Comparison of ENCODE assay signal across 8 cellular contexts in the genomic region with DNA sequence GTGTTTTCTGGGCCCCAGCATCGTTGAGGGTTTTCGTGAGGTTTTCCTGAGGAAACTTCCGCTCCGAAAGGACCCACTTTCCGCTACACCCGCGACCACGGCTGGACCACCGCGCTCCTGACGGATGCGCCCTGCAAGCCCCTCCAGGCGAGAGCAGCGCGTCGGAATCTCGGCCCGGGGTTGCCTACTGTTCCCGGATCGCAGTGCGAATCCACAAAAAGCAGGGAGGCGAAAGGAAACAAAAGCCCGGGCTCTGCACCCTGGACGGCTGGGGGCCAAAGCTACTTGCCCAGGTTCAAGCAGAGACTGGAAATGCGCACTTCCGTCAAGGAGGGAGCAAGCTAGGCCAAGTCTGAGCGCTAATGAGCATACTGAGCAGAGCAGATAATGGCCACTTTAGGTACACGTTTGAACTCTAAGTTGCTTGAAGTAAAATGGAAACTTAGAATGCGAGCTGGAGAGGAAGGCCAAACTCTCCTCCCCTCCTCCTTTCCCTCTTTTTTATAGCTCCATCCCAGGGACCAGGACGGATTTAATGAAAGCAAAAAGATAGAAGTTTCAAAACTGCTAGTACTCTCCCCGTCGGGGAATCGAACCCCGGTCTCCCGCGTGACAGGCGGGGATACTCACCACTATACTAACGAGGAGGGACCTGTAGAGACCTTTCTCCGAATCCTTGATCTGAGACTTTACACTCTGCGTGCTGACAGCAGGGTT. TPM values are rescaled to one million over a fixed set of nuclear protein-coding genes. Genes with fewer than 3 reads are reported as not detected.
DNase-seq lines count a peak whose midpoint lies in the region; ATAC-seq and TF ChIP-seq lines count a peak whose summit lies in the region.

No MANE protein-coding gene starts in this region.

- H3K4me3 Mint-ChIP-seq in activated T-cell treated with anti-CD3 and anti-CD28 coated beads, Interleukin-2, amount 50 U/mL, for 72 hours = peak overlapping the region; percentile 94
- H3K4me3 Mint-ChIP-seq in naive thymus-derived CD4-positive, alpha-beta T cell = peak overlapping the region; percentile 86 to 99 (median 92)
- peak overlapping the region; percentile 95 for H3K4me3 Mint-ChIP-seq in stimulated activated effector memory CD8-positive, alpha-beta T cell treated with anti-CD3 and anti-CD28 coated beads, Interleukin-12 subunit alpha, Interleukin-12 subunit beta, amount 100 ng/mL, for 72 hours

- CTCF ChIA-PET in naive thymus-derived CD4-positive, alpha-beta T cell (lab: Charles Lee) = interaction anchor here (0.8 to 7.2 kb wide), 15 partner anchors 10 to 129 kb away, joined by 3 to 70 read pairs (median 5); partner anchors contain the start of genes ALOXE3, BORCS6, CTC1 and PFAS

- no peaks in the 10 kb centered on the region for H3K27me3 Mint-ChIP-seq in activated T-cell treated with anti-CD3 and anti-CD28 coated beads, Interleukin-2, amount 50 U/mL, for 72 hours (ENCODE audit: low read depth)
- H3K27me3 Mint-ChIP-seq in naive thymus-derived CD4-positive, alpha-beta T cell = peaks cover 0 to 17% (median 0%) of the 10 kb centered on the region in 5 donors

- H3K4me3 ChIP-seq in HUES48 (ENCODE audit: low read depth, low read length) = peak overlapping the region; percentile 91
- peak overlapping the region; percentile 53 to 78 (median 58) for H3K4me3 ChIP-seq in Peyer's patch
- H3K4me3 ChIP-seq in esophagus squamous epithelium = peak overlapping the region; percentile 55 to 85 (median 71)
- peak overlapping the region; percentile 99 for H3K4me3 ChIP-seq in naive thymus-derived CD4-positive, alpha-beta T cell (ENCODE audit: low read length)

- DNase-seq in Caki2 (ENCODE audit: low read depth) (peak; percentile 89), Peyer's patch (peak; percentile 79 to 94 (median 90)), esophagus squamous epithelium (lab: John Stamatoyannopoulos, UW) (no peak)
- DNase-seq in activated T-cell treated with anti-CD3 and anti-CD28 coated beads, Interleukin-2, amount 50 U/mL, for 72 hours = peak; percentile 89 to 92
- peak; percentile 89 to 98 (median 95) for DNase-seq in naive thymus-derived CD4-positive, alpha-beta T cell
- DNase-seq in stimulated activated effector memory CD8-positive, alpha-beta T cell treated with anti-CD3 and anti-CD28 coated beads, Interleukin-12 subunit alpha, Interleukin-12 subunit beta, amount 100 ng/mL, for 72 hours (ENCODE audit: low spot score in 2 of 2) = peak; percentile 91 to 98

- WGBS in esophagus squamous epithelium, 2 donors = 0 to 1% methylated on average over 16 to 33 of the region's 40 CpGs

- TF ChIP-seq CTCF in Peyer's patch (IDR thresholded peaks at IDR 0.05) (no peak), esophagus squamous epithelium (IDR thresholded peaks at IDR 0.05) (peak in 1 of 6 experiments; percentile 10)

- ATAC-seq in GM21423 (IDR thresholded peaks at IDR 0.05; ENCODE audit: unreplicated experiment) = peak; percentile 41
- peak; percentile 60 to 66 for ATAC-seq in activated T-cell treated with anti-CD3 and anti-CD28 coated beads, Interleukin-2, amount 50 U/mL, for 72 hours (replicated peaks in 1 of 2)
- peak; percentile 73 for ATAC-seq in naive thymus-derived CD4-positive, alpha-beta T cell
- ATAC-seq in stimulated activated effector memory CD8-positive, alpha-beta T cell treated with anti-CD3 and anti-CD28 coated beads, Interleukin-12 subunit alpha, Interleukin-12 subunit beta, amount 100 ng/mL, for 72 hours = peak; percentile 76

- H3K4me1 ChIP-seq in HUES48 (ENCODE audit: control insufficient read depth, insufficient read depth, low read length) = peaks cover 5% of the 10 kb centered on the region; the same call in 1 of the 2 replicates
- peaks cover 3 to 22% (median 4%) of the 10 kb centered on the region in 4 donors for H3K4me1 ChIP-seq in Peyer's patch
- peaks cover 5 to 55% (median 17%) of the 10 kb centered on the region in 3 donors for H3K4me1 ChIP-seq in esophagus squamous epithelium
- peaks cover 20 to 21% of the 10 kb centered on the region in 2 donors for H3K4me1 ChIP-seq in naive thymus-derived CD4-positive, alpha-beta T cell (ENCODE audit: control insufficient read depth in 2 of 2, insufficient read depth in 2 of 2, low read length in 2 of 2)

- peaks cover 0 to 13% of the 10 kb centered on the region in 2 donors for H3K36me3 Mint-ChIP-seq in activated T-cell treated with anti-CD3 and anti-CD28 coated beads, Interleukin-2, amount 50 U/mL, for 72 hours (ENCODE audit: insufficient read depth in 2 of 2)
- peaks cover under 1 to 28% (median 9%) of the 10 kb centered on the region in 5 donors for H3K36me3 Mint-ChIP-seq in naive thymus-derived CD4-positive, alpha-beta T cell
- peaks cover 68% of the 10 kb centered on the region for H3K36me3 Mint-ChIP-seq in stimulated activated effector memory CD8-positive, alpha-beta T cell treated with anti-CD3 and anti-CD28 coated beads, Interleukin-12 subunit alpha, Interleukin-12 subunit beta, amount 100 ng/mL, for 72 hours

- H3K27ac ChIP-seq in HUES48 (ENCODE audit: low read depth, low read length) (peak overlapping the region; percentile 98), Peyer's patch (peak overlapping the region; percentile 92 to 99 (median 98)), esophagus squamous epithelium (peak overlapping the region; percentile 96 to 100 (median 98))
- H3K27ac ChIP-seq in naive thymus-derived CD4-positive, alpha-beta T cell (ENCODE audit: low read depth, low read length) = peak overlapping the region; percentile 83

- in situ Hi-C loops in Caki2 (cut with HindIII; ENCODE audit: low pct_unique_long_range_greater_than_20kb, low sequenced_read_pairs) = no loop called here

- intact Hi-C loops in esophagus squamous epithelium (cut with DNase I) = no loop called here
- intact Hi-C loops in naive thymus-derived CD4-positive, alpha-beta T cell (cut with micrococcal nuclease) = loop anchor here (1.0 to 10.0 kb wide), 21 partner anchors 12 to 1207 kb away; partner anchors contain the start of genes AURKB (in 2 of the 2), SLC25A35 (in 2 of the 2), CCDC42 (in 1 of the 2) and CHD3 (in 1 of the 2)

- H3K9me3 Mint-ChIP-seq in activated T-cell treated with anti-CD3 and anti-CD28 coated beads, Interleukin-2, amount 50 U/mL, for 72 hours = no peaks in the 10 kb centered on the region
- H3K9me3 Mint-ChIP-seq in naive thymus-derived CD4-positive, alpha-beta T cell = peaks cover 0 to 32% (median 0%) of the 10 kb centered on the region in 11 donors
- no peaks in the 10 kb centered on the region for H3K9me3 Mint-ChIP-seq in stimulated activated effector memory CD8-positive, alpha-beta T cell treated with anti-CD3 and anti-CD28 coated beads, Interleukin-12 subunit alpha, Interleukin-12 subunit beta, amount 100 ng/mL, for 72 hours

- peak overlapping the region; percentile 88 for H3K9ac ChIP-seq in HUES48 (ENCODE audit: low read depth, low read length)

- H3K27me3 ChIP-seq in HUES48 (ENCODE audit: control insufficient read depth, insufficient read depth, low read length) (no peaks in the 10 kb centered on the region), Peyer's patch (no peaks in the 10 kb centered on the region), esophagus squamous epithelium (no peaks in the 10 kb centered on the region)
- no peaks in the 10 kb centered on the region for H3K27me3 ChIP-seq in naive thymus-derived CD4-positive, alpha-beta T cell (ENCODE audit: control insufficient read depth in 2 of 2, insufficient read depth in 2 of 2, low read length in 2 of 2)

- TF ChIP-seq POLR2A in Peyer's patch (IDR thresholded peaks at IDR 0.05) (no peak), esophagus squamous epithelium (IDR thresholded peaks at IDR 0.05) (peak in 1 of 4 donors; percentile 19)

- H3K36me3 ChIP-seq in HUES48 (ENCODE audit: control insufficient read depth, insufficient read depth, low read length) (no peaks in the 10 kb centered on the region), Peyer's patch (no peaks in the 10 kb centered on the region), esophagus squamous epithelium (no peaks in the 10 kb centered on the region)
- peaks cover 0 to 4% (median 0%) of the 10 kb centered on the region in 3 experiments for H3K36me3 ChIP-seq in naive thymus-derived CD4-positive, alpha-beta T cell (ENCODE audit: control insufficient read depth in 2 of 3, insufficient read depth in 3 of 3, low read length in 3 of 3)

- POLR2A ChIA-PET in naive thymus-derived CD4-positive, alpha-beta T cell (lab: Charles Lee) = interaction anchor here (0.6 to 10.9 kb wide), 30 partner anchors 13 to 914 kb away, joined by 3 to 436 read pairs (median 7); partner anchors contain the start of genes ALOXE3, AURKB, BORCS6 and CTC1

- peak overlapping the region; percentile 99 for H3K27ac Mint-ChIP-seq in activated T-cell treated with anti-CD3 and anti-CD28 coated beads, Interleukin-2, amount 50 U/mL, for 72 hours
- H3K27ac Mint-ChIP-seq in naive thymus-derived CD4-positive, alpha-beta T cell = peak overlapping the region; percentile 95 to 100 (median 99)
- H3K27ac Mint-ChIP-seq in stimulated activated effector memory CD8-positive, alpha-beta T cell treated with anti-CD3 and anti-CD28 coated beads, Interleukin-12 subunit alpha, Interleukin-12 subunit beta, amount 100 ng/mL, for 72 hours = peak overlapping the region; percentile 100

- H3K9me3 ChIP-seq in HUES48 (ENCODE audit: control insufficient read depth, insufficient read depth, low read length) (no peaks in the 10 kb centered on the region), Peyer's patch (no peaks in the 10 kb centered on the region), esophagus squamous epithelium (no peaks in the 10 kb centered on the region)
- no peaks in the 10 kb centered on the region for H3K9me3 ChIP-seq in naive thymus-derived CD4-positive, alpha-beta T cell (ENCODE audit: control insufficient read depth in 2 of 3, low read length in 3 of 3)

- H3K4me1 Mint-ChIP-seq in activated T-cell treated with anti-CD3 and anti-CD28 coated beads, Interleukin-2, amount 50 U/mL, for 72 hours (ENCODE audit: low read depth) = peaks cover 44% of the 10 kb centered on the region
- peaks cover 21 to 71% (median 60%) of the 10 kb centered on the region in 7 donors for H3K4me1 Mint-ChIP-seq in naive thymus-derived CD4-positive, alpha-beta T cell
- H3K4me1 Mint-ChIP-seq in stimulated activated effector memory CD8-positive, alpha-beta T cell treated with anti-CD3 and anti-CD28 coated beads, Interleukin-12 subunit alpha, Interleukin-12 subunit beta, amount 100 ng/mL, for 72 hours = peaks cover 57% of the 10 kb centered on the region

RNA-seq across cellular contexts. Expression of gene AURKB, which starts 11.4 kb away (rescaled TPM):
- 67.6 and 78.3 TPM in 2 replicates for total RNA-seq in Caki2 (2014; rRNA removed; shearing (Covaris generic); ENCODE audit: low replicate concordance)
- total RNA-seq in Peyer's patch = 100 to 1,000 TPM in 1 of 4 donors, 10 to 100 TPM in 3; 10.5 to 111 (median 19.1) TPM
- 100 to 1,000 TPM; 146 to 167 TPM for total RNA-seq in activated T-cell treated with anti-CD3 and anti-CD28 coated beads, Interleukin-2, amount 50 U/mL, for 72 hours
- 10 to 100 TPM; 11.2 to 43.7 (median 20.3) TPM for total RNA-seq in esophagus squamous epithelium
- total RNA-seq in naive thymus-derived CD4-positive, alpha-beta T cell = 10 to 100 TPM in 1 of 5 experiments, 1 to 10 TPM in 4; 1.1 to 97.7 (median 1.3) TPM
- not detected for polyA plus RNA-seq in naive thymus-derived CD4-positive, alpha-beta T cell

RNA-seq across cellular contexts. Expression of gene CTC1, which starts 26.0 kb away (rescaled TPM):
- total RNA-seq in Caki2 (2014; rRNA removed; shearing (Covaris generic); ENCODE audit: low replicate concordance) = 0.38 and 1.2 TPM in 2 replicates
- total RNA-seq in Peyer's patch (10 to 100 TPM; 35.0 to 99.9 (median 84.9) TPM), esophagus squamous epithelium (10 to 100 TPM in 2 of 4 donors, 1 to 10 TPM in 2; 3.2 to 16.4 (median 11.0) TPM)
- total RNA-seq in activated T-cell treated with anti-CD3 and anti-CD28 coated beads, Interleukin-2, amount 50 U/mL, for 72 hours = 10 to 100 TPM; 48.2 to 62.9 TPM
- total RNA-seq in naive thymus-derived CD4-positive, alpha-beta T cell = 100 to 1,000 TPM; 124 to 366 (median 305) TPM
- polyA plus RNA-seq in naive thymus-derived CD4-positive, alpha-beta T cell = 10 to 100 TPM; 25.1 to 32.7 TPM

RNA-seq across cellular contexts. Expression of gene PFAS, which starts 27.3 kb away (rescaled TPM):
- total RNA-seq in Caki2 (2014; rRNA removed; shearing (Covaris generic); ENCODE audit: low replicate concordance) = 30.2 and 38.5 TPM in 2 replicates
- total RNA-seq in Peyer's patch = 10 to 100 TPM in 3 of 4 donors, 1 to 10 TPM in 1; 7.4 to 63.5 (median 14.0) TPM
- 10 to 100 TPM; 59.9 to 72.2 TPM for total RNA-seq in activated T-cell treated with anti-CD3 and anti-CD28 coated beads, Interleukin-2, amount 50 U/mL, for 72 hours
- total RNA-seq in esophagus squamous epithelium = 10 to 100 TPM in 3 of 4 donors, 1 to 10 TPM in 1; 8.7 to 23.0 (median 17.9) TPM
- total RNA-seq in naive thymus-derived CD4-positive, alpha-beta T cell = 10 to 100 TPM; 31.6 to 68.9 (median 31.9) TPM
- polyA plus RNA-seq in naive thymus-derived CD4-positive, alpha-beta T cell = 10 to 100 TPM; 15.2 to 17.4 TPM

RNA-seq across cellular contexts. Expression of gene BORCS6, which starts 31.8 kb away (rescaled TPM):
- total RNA-seq in Caki2 (2014; rRNA removed; shearing (Covaris generic); ENCODE audit: low replicate concordance) = 7.0 and 8.7 TPM in 2 replicates
- 10 to 100 TPM; 12.6 to 22.6 (median 17.9) TPM for total RNA-seq in Peyer's patch
- 1 to 10 TPM; 9.6 TPM for total RNA-seq in activated T-cell treated with anti-CD3 and anti-CD28 coated beads, Interleukin-2, amount 50 U/mL, for 72 hours
- total RNA-seq in esophagus squamous epithelium = 10 to 100 TPM in 3 of 4 donors, 1 to 10 TPM in 1; 8.8 to 16.5 (median 13.4) TPM
- 10 to 100 TPM in 3 of 5 experiments, 1 to 10 TPM in 2; 5.4 to 16.1 (median 13.4) TPM for total RNA-seq in naive thymus-derived CD4-positive, alpha-beta T cell
- 10 to 100 TPM; 16.7 to 23.7 TPM for polyA plus RNA-seq in naive thymus-derived CD4-positive, alpha-beta T cell

RNA-seq across cellular contexts. Expression of gene TMEM107, which starts 45.6 kb away (rescaled TPM):
- total RNA-seq in Caki2 (2014; rRNA removed; shearing (Covaris generic); ENCODE audit: low replicate concordance) = 47.8 and 62.4 TPM in 2 replicates
- 10 to 100 TPM in 3 of 4 donors, 1 to 10 TPM in 1; 6.5 to 27.2 (median 16.4) TPM for total RNA-seq in Peyer's patch
- total RNA-seq in activated T-cell treated with anti-CD3 and anti-CD28 coated beads, Interleukin-2, amount 50 U/mL, for 72 hours = 10 to 100 TPM; 45.1 to 50.8 TPM
- 10 to 100 TPM; 12.7 to 21.7 (median 15.5) TPM for total RNA-seq in esophagus squamous epithelium
- total RNA-seq in naive thymus-derived CD4-positive, alpha-beta T cell = 10 to 100 TPM; 23.1 to 49.7 (median 26.5) TPM
- 10 to 100 TPM; 40.4 to 45.9 TPM for polyA plus RNA-seq in naive thymus-derived CD4-positive, alpha-beta T cell
